In the genomic region with DNA sequence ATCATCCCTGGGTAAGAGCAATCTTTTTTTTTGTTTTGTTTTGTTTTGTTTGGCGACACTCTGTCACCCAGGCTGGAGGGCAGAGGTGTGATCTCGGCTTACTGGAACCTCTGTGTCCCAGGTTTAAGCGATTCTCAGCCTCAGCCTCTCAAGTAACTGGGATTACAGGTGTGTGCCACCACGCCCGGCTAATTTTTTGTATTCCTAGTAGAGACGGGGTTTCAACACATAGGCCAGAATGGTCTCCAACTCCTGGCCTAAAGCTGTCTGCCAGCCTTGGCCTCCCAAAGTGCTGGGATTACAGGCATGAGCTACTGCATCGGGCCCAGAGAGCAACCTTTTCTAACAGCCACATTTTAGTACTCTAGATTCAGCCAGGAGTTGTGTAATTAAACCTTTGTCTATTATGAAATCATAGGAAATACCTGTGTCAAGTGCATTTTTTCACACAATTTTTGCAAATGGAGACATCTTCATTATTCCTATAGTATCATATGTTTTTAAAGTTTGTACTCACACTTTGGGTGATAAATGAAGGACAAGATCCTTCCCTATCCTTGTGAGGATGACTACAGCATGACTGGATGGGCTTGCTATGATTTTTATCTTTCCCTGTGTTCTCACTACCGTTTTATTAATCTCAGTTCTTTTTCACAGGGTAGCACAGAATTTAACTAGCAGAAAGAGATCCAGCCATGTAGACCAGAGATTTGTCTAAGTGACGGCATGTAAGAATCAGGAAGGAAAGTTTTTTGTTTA, we compare ENCODE assay signal across 8 cellular contexts.
DNase-seq lines count a peak whose midpoint lies in the region; ATAC-seq and TF ChIP-seq lines count a peak whose summit lies in the region.

No MANE protein-coding gene starts in this region.

- H3K4me3 ChIP-seq in iPS-15b (ENCODE audit: low read depth, low read length) (peak overlapping the region; percentile 83), transverse colon (peak overlapping the region in 2 of 4 donors; percentile 46 to 55)

- peak overlapping the region; percentile 84 for H3K4me3 Mint-ChIP-seq in activated naive CD4-positive, alpha-beta T cell treated with anti-CD3 and anti-CD28 coated beads for 36 hours
- peak overlapping the region; percentile 79 for H3K4me3 Mint-ChIP-seq in activated CD4-positive, alpha-beta memory T cell treated with anti-CD3 and anti-CD28 coated beads, Interleukin-2, amount 10 ng/mL, durations not matched to agents 7 days and 5 days

- no peak for TF ChIP-seq EP300 in transverse colon (IDR thresholded peaks at IDR 0.05; ENCODE audit: low read depth)

- H3K9me3 Mint-ChIP-seq in activated naive CD4-positive, alpha-beta T cell treated with anti-CD3 and anti-CD28 coated beads for 36 hours = peaks cover 1% of the 10 kb centered on the region
- H3K9me3 Mint-ChIP-seq in activated CD4-positive, alpha-beta memory T cell treated with anti-CD3 and anti-CD28 coated beads, Interleukin-2, amount 10 ng/mL, durations not matched to agents 7 days and 5 days = no peaks in the 10 kb centered on the region

- no peaks in the 10 kb centered on the region for H3K27me3 Mint-ChIP-seq in activated naive CD4-positive, alpha-beta T cell treated with anti-CD3 and anti-CD28 coated beads for 36 hours (ENCODE audit: low read depth)
- H3K27me3 Mint-ChIP-seq in activated CD4-positive, alpha-beta memory T cell treated with anti-CD3 and anti-CD28 coated beads, Interleukin-2, amount 10 ng/mL, durations not matched to agents 7 days and 5 days = no peaks in the 10 kb centered on the region

- H3K27me3 ChIP-seq in iPS-15b (ENCODE audit: control insufficient read depth, insufficient read depth, low read length) (no peaks in the 10 kb centered on the region), transverse colon (no peaks in the 10 kb centered on the region)

- no peaks in the 10 kb centered on the region for H3K36me3 ChIP-seq in iPS-15b (ENCODE audit: control insufficient read depth, insufficient read depth, low read length)
- H3K36me3 ChIP-seq in transverse colon = no peaks in the 10 kb centered on the region

- peak overlapping the region; percentile 83 to 91 (median 85) for H3K27ac ChIP-seq in transverse colon

- intact Hi-C loops in activated naive CD4-positive, alpha-beta T cell treated with anti-CD3 and anti-CD28 coated beads for 36 hours (cut with micrococcal nuclease) = loop anchor here (10.0 kb wide), 3 partner anchors 1035 to 1805 kb away; a partner anchor contains a TSS
- intact Hi-C loops in transverse colon (cut with DNase I; ENCODE audit: low total_unique reads) = loop anchor here (5.0 kb wide), 1 partner anchor 1657 kb away; no protein-coding TSS in a partner anchor

- ATAC-seq in HG03354 (IDR thresholded peaks at IDR 0.05; ENCODE audit: poor library complexity, severe bottlenecking, unreplicated experiment) = no peak
- no peak for ATAC-seq in HG03108 (IDR thresholded peaks at IDR 0.05; ENCODE audit: unreplicated experiment)

- H3K4me1 Mint-ChIP-seq in activated naive CD4-positive, alpha-beta T cell treated with anti-CD3 and anti-CD28 coated beads for 36 hours (ENCODE audit: low read depth) = peaks cover 36% of the 10 kb centered on the region
- peaks cover 54% of the 10 kb centered on the region for H3K4me1 Mint-ChIP-seq in activated CD4-positive, alpha-beta memory T cell treated with anti-CD3 and anti-CD28 coated beads, Interleukin-2, amount 10 ng/mL, durations not matched to agents 7 days and 5 days

- H3K4me1 ChIP-seq in iPS-15b (ENCODE audit: control insufficient read depth, insufficient read depth, low read length) (peaks cover 2% of the 10 kb centered on the region), transverse colon (peaks cover 0 to 23% (median 11%) of the 10 kb centered on the region in 4 donors)

- no peak for TF ChIP-seq CTCF in transverse colon (IDR thresholded peaks at IDR 0.05)

- no peaks in the 10 kb centered on the region for H3K9me3 ChIP-seq in iPS-15b (ENCODE audit: control insufficient read depth, insufficient read depth, low read length)
- no peaks in the 10 kb centered on the region for H3K9me3 ChIP-seq in transverse colon

- H3K27ac Mint-ChIP-seq in activated naive CD4-positive, alpha-beta T cell treated with anti-CD3 and anti-CD28 coated beads for 36 hours = peak overlapping the region; percentile 98
- H3K27ac Mint-ChIP-seq in activated CD4-positive, alpha-beta memory T cell treated with anti-CD3 and anti-CD28 coated beads, Interleukin-2, amount 10 ng/mL, durations not matched to agents 7 days and 5 days = peak overlapping the region; percentile 98

- CTCF ChIA-PET in activated naive CD4-positive, alpha-beta T cell treated with anti-CD3 and anti-CD28 coated beads for 36 hours (lab: Charles Lee) = no interaction called here
- CTCF ChIA-PET in activated CD4-positive, alpha-beta memory T cell treated with anti-CD3 and anti-CD28 coated beads, Interleukin-2, amount 10 ng/mL, durations not matched to agents 7 days and 5 days (lab: Charles Lee) = interaction anchor here (1.0 to 9.8 kb wide), 3 partner anchors 9 to 67 kb away, joined by 3 to 166 read pairs (median 4); a partner anchor contains a TSS

- TF ChIP-seq POLR2A in transverse colon (IDR thresholded peaks at IDR 0.05) = no peak

- in situ Hi-C loops in transverse colon (cut with MboI; ENCODE audit: low pct_ligation_motif_present in 1 of 4, low pct_unique_long_range_greater_than_20kb in 1 of 4, low sequenced_read_pairs in 3 of 4) = no loop called here

- no peak for DNase-seq in activated naive CD4-positive, alpha-beta T cell treated with anti-CD3 and anti-CD28 coated beads for 36 hours
- no peak for DNase-seq in activated naive CD4-positive, alpha-beta T cell (lab: John Stamatoyannopoulos, UW)
- no peak for DNase-seq in activated CD4-positive, alpha-beta memory T cell treated with anti-CD3 and anti-CD28 coated beads, Interleukin-2, amount 10 ng/mL, durations not matched to agents 7 days and 5 days
- DNase-seq in transverse colon (no peak), SW480 (ENCODE audit: low spot score) (no peak)

- 65 to 81% methylated on average over 3 to 9 of the region's 9 CpGs for WGBS in transverse colon (ENCODE audit: low coverage in 1 of 2), 2 donors

- H3K9ac ChIP-seq in iPS-15b (ENCODE audit: low read depth, low read length) = peak overlapping the region; percentile 99

- no peaks in the 10 kb centered on the region for H3K36me3 Mint-ChIP-seq in activated naive CD4-positive, alpha-beta T cell treated with anti-CD3 and anti-CD28 coated beads for 36 hours (ENCODE audit: low read depth)
- peaks cover 19% of the 10 kb centered on the region for H3K36me3 Mint-ChIP-seq in activated CD4-positive, alpha-beta memory T cell treated with anti-CD3 and anti-CD28 coated beads, Interleukin-2, amount 10 ng/mL, durations not matched to agents 7 days and 5 days (ENCODE audit: low read depth)

- POLR2A ChIA-PET in activated CD4-positive, alpha-beta memory T cell treated with anti-CD3 and anti-CD28 coated beads, Interleukin-2, amount 10 ng/mL, durations not matched to agents 7 days and 5 days (lab: Charles Lee) = interaction anchor here (1.0 to 11.8 kb wide), 19 partner anchors 8 to 1809 kb away, joined by 3 to 2396 read pairs (median 7); a partner anchor contains a TSS
